Comparison of ENCODE assay signal across 1 cellular context in the genomic region with DNA sequence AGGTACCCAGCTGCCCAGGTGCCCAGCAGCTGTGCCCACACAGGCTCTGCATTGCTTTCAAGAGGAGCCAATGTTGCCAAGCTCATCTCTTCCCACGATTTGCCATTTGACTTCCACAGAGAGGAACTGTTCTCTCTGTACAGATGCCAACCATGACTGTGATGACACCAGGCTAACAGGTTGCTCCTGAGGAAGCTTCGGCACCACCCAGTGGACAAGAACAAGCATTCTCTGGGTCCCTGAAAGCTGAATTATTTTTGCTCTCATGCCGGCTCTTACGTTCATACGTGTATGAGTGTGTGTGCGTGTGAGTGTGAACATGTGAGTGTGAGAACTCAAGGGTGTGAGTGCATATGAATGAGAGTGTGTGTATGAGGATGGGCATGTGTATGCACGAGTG.
TF ChIP-seq lines count a peak whose summit lies in the region.

No MANE protein-coding gene starts in this region.

TF ChIP-seq in H1, 55 proteins besides CTCF, POLR2A, EP300 and RAD21:
- TF ChIP-seq NRF1 (IDR thresholded peaks at IDR 0.05; ENCODE audit: low read depth, low read length) = no peak
- TF ChIP-seq RXRA (IDR thresholded peaks at IDR 0.05; ENCODE audit: insufficient read depth, low read depth, low read length) = no peak
- TF ChIP-seq CHD2 (IDR thresholded peaks at IDR 0.05; ENCODE audit: low read length) = no peak
- TF ChIP-seq JUN (IDR thresholded peaks at IDR 0.05; ENCODE audit: low read depth, low read length) = no peak
- TF ChIP-seq SP1 (IDR thresholded peaks at IDR 0.05; ENCODE audit: low read depth, low read length) = no peak
- no peak for TF ChIP-seq ASH2L (IDR thresholded peaks at IDR 0.05; ENCODE audit: low read length)
- TF ChIP-seq SIX5 (IDR thresholded peaks at IDR 0.05; ENCODE audit: low read depth, low read length) = no peak
- no peak for TF ChIP-seq TAF7 (optimal IDR thresholded peaks at IDR 0.05; ENCODE audit: borderline replicate concordance, low read depth, low read length)
- no peak for TF ChIP-seq CBX8 (IDR thresholded peaks at IDR 0.05; ENCODE audit: borderline replicate concordance, low read depth, low read length)
- no peak for TF ChIP-seq CREB1 (IDR thresholded peaks at IDR 0.05)
- TF ChIP-seq HDAC6 (IDR thresholded peaks at IDR 0.05; ENCODE audit: low read depth, low read length) = no peak
